Comparison of ENCODE assay signal across 10 cellular contexts in the genomic region with DNA sequence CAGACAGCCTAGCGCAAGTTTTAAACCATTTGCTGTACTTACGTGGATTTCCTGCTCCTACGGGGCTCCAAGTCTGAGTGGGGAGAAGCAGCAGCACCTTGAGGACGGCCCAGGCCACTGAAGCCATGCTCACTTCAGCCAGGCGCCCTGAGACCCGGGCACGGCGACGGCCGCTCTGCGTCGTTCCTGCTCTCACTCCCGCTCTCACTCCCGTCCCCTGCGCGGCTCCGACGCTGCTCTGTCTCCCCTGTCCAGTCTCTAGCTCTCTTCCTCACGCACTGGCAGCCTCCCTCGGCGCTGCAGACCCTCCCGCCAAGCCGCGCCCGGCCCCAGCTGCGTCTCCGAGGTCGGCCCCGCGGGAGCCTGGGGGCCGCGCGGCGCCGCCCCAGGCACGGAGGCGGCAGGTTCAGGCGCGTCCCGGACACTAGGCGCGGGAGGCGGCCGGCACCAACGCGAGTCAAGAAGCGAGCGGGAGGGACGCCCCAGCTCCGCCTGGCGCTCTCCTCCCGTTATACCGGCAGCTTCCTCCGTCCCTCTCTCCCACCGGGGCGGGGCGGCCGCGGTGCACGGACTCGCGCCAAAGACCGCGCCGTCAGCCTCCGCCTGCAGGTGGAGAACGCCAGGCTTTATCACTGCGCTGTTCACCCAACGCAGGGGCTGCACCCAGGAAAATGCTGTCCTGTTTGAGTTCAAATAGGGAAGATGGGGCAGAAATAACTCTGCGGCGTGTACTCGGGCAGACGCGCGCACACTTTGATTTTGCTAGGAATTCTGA. TPM values are rescaled to one million over a fixed set of nuclear protein-coding genes. Genes with fewer than 3 reads are reported as not detected.
A peak's percentile ranks its signal among the peaks of the same experiment; 100 is the strongest.
DNase-seq lines count a peak whose midpoint lies in the region; ATAC-seq, FAIRE-seq and TF ChIP-seq lines count a peak whose summit lies in the region.
"Not testable (repeated sequence)": the region's sequence is repeated elsewhere in the genome, so short reads cannot be mapped to it uniquely, and the experiment has no call there.
"Had no signal": no experiment of that assay in that cellular context is flagged by ENCODE, and none has a peak within 500 bp of the region (broad histone marks: within the 10 kb centered on the region; RNA-seq: fewer than 3 reads in every experiment).

A gene (minus strand): TSS at position 459 of the 775 bp plus-strand sequence. CDS start 332 bp downstream, at position 127.

- H3K4me3 ChIP-seq in MG63 (peak within 1 kb of the TSS; percentile 45), ascending aorta (peak within 1 kb of the TSS in 1 of 2 donors; percentile 70), H1 (ENCODE audit: extremely low read depth in 1 of 4, insufficient read depth in 2 of 4, low read depth in 3 of 4, low read length in 4 of 4) (peak within 1 kb of the TSS in 2 of 4 experiments; percentile 10 to 44; a peak in 3 of 8 replicates), heart left ventricle (peak within 1 kb of the TSS in 10 of 12 donors; percentile 27 to 60 (median 48)), prostate gland (peak within 1 kb of the TSS in 1 of 2 donors; percentile 34), thoracic aorta (peak within 1 kb of the TSS; percentile 65)

- not testable (repeated sequence) for H2BK15ac ChIP-seq in H1 (ENCODE audit: low read length)

- no CpG with 5 or more reads among the region's 75 CpGs for WGBS in H1 (ENCODE audit: extremely low coverage in 1 of 2, insufficient coverage in 1 of 2, insufficient read length in 1 of 2, insufficient replicate concordance in 2 of 2, low coverage in 1 of 2, low lambda C conversion rate in 2 of 2, missing lambda C conversion rate in 1 of 2), 2 experiments
- 0 to 1% (median 1%) methylated on average over 15 to 50 of the region's 75 CpGs; no CpG with 5 or more reads in 1 of the 4 donors for WGBS in heart left ventricle, 4 donors
- under 1% methylated on average over 20 of the region's 75 CpGs for WGBS in prostate gland

- H3K23me2 ChIP-seq in H1 (ENCODE audit: low read depth, low read length) = not testable (repeated sequence)

- not testable (repeated sequence) for H3K36me3 ChIP-seq in MG63; ascending aorta; H1 (ENCODE audit: control insufficient read depth in 2 of 4, insufficient read depth in 4 of 4, low read length in 3 of 4); heart left ventricle; prostate gland; thoracic aorta

- H2AFZ ChIP-seq in H1 (ENCODE audit: low read length) = not testable (repeated sequence)

- H3K27me3 ChIP-seq in MG63; ascending aorta; H1 (replicated peaks in 1 of 4; ENCODE audit: control insufficient read depth in 3 of 4, extremely low read depth in 1 of 4, insufficient read depth in 3 of 4, low read length in 3 of 4); heart left ventricle; prostate gland (replicated peaks; ENCODE audit: insufficient read depth); thoracic aorta (replicated peaks; ENCODE audit: insufficient read depth): not testable (repeated sequence)

- not testable (repeated sequence) for H2BK20ac ChIP-seq in H1 (ENCODE audit: low read length)

- not testable (repeated sequence) for TF ChIP-seq EP300 in H1 (IDR thresholded peaks at IDR 0.05; ENCODE audit: borderline replicate concordance in 1 of 2, low read depth in 2 of 2, low read length in 2 of 2)

- in situ Hi-C loops in Caki2 (cut with HindIII; ENCODE audit: low pct_unique_long_range_greater_than_20kb, low sequenced_read_pairs) = not testable (repeated sequence)

- H3K14ac ChIP-seq in H1 (ENCODE audit: insufficient read length) = not testable (repeated sequence)

- H4K91ac ChIP-seq in H1 (replicated peaks; ENCODE audit: insufficient read length, low read length) = not testable (repeated sequence)

- H4K5ac ChIP-seq in H1 (ENCODE audit: insufficient read length, low read depth, low read length) = not testable (repeated sequence)

- peak within 1 kb of the TSS; percentile 38 to 44; a peak in 3 of 4 replicates for H3K4me2 ChIP-seq in H1 (ENCODE audit: insufficient read depth in 1 of 2, low read depth in 2 of 2, low read length in 2 of 2)

- H3K18ac ChIP-seq in H1 (ENCODE audit: extremely low read depth, low read length) = not testable (repeated sequence)

- TF ChIP-seq POLR2A in H1 (IDR thresholded peaks at IDR 0.05; ENCODE audit: control extremely low read depth in 1 of 2, low read depth in 2 of 2, low read length in 2 of 2); heart left ventricle (IDR thresholded peaks at IDR 0.05); prostate gland (IDR thresholded peaks at IDR 0.05): not testable (repeated sequence)

- DNase-seq in Caki2 (ENCODE audit: low read depth) (peak; percentile 21), MG63 (peak; percentile 62), heart left ventricle (peak in 2 of 5 donors; percentile 22 to 32), lung microvascular endothelial cell (ENCODE audit: low read depth in 2 of 2) (peak; percentile 4 to 6), prostate gland (ENCODE audit: low spot score) (peak; percentile 42)
- not testable (repeated sequence) for DNase-seq in ascending aorta (ENCODE audit: low spot score in 2 of 2); H1 (ENCODE audit: low read depth in 1 of 2, low spot score in 2 of 2); thoracic aorta (ENCODE audit: low spot score)

- H2AK5ac ChIP-seq in H1 (ENCODE audit: low read depth, low read length) = not testable (repeated sequence)

- not testable (repeated sequence) for H3K9me3 ChIP-seq in MG63; ascending aorta; H1 (ENCODE audit: insufficient read depth in 2 of 2, low read depth in 1 of 2, low read length in 1 of 2); heart left ventricle; prostate gland; thoracic aorta

- POLR2A ChIA-PET in H1 (lab: Charles Lee; ENCODE audit: partially characterized antibody) = not testable (repeated sequence)

- CTCF ChIA-PET in H1 (lab: Charles Lee; ENCODE audit: partially characterized antibody) = not testable (repeated sequence)

- not testable (repeated sequence) for H4K20me1 ChIP-seq in H1 (replicated peaks in 1 of 2; ENCODE audit: control insufficient read depth in 1 of 2, insufficient read depth in 2 of 2, low read length in 2 of 2)

- intact Hi-C loops in ascending aorta (cut with DNase I); heart left ventricle (cut with DNase I); prostate gland (cut with DNase I): not testable (repeated sequence)

- not testable (repeated sequence) for TF ChIP-seq RAD21 in H1 (IDR thresholded peaks at IDR 0.05 in 1 of 2, conservative IDR thresholded peaks at IDR 0.05 in 1 of 2; ENCODE audit: low read depth in 2 of 2, low read length in 2 of 2)

- not testable (repeated sequence) for H3K56ac ChIP-seq in H1 (replicated peaks; ENCODE audit: insufficient read length, low read depth, low read length)

- ATAC-seq in heart left ventricle; thoracic aorta (ENCODE audit: insufficient number of reproducible peaks, low FRiP score, low read depth): not testable (repeated sequence)

- H3K9ac ChIP-seq in H1 (replicated peaks in 1 of 4; ENCODE audit: extremely low read depth in 1 of 4, low read depth in 3 of 4, low read length in 3 of 4) = not testable (repeated sequence)

- not testable (repeated sequence) for H3K4ac ChIP-seq in H1 (replicated peaks; ENCODE audit: insufficient read length, low read depth, low read length)

- not testable (repeated sequence) for H3K79me1 ChIP-seq in H1 (ENCODE audit: low read depth, low read length)

- not testable (repeated sequence) for H2BK12ac ChIP-seq in H1 (ENCODE audit: low read depth, low read length)

- not testable (repeated sequence) for H2BK120ac ChIP-seq in H1 (replicated peaks; ENCODE audit: low read depth, low read length)

- not testable (repeated sequence) for H4K8ac ChIP-seq in H1 (ENCODE audit: extremely low read depth, insufficient read depth, low read length)

- H3K23ac ChIP-seq in H1 (ENCODE audit: insufficient read length) = not testable (repeated sequence)

- not testable (repeated sequence) for H2BK5ac ChIP-seq in H1 (ENCODE audit: low read depth, low read length)

- not testable (repeated sequence) for TF ChIP-seq CTCF in ascending aorta (IDR thresholded peaks at IDR 0.05); H1 (IDR thresholded peaks at IDR 0.05; ENCODE audit: control extremely low read depth in 1 of 3, insufficient read depth in 1 of 3, low read depth in 1 of 3, low read length in 3 of 3); heart left ventricle (IDR thresholded peaks at IDR 0.05); prostate gland (IDR thresholded peaks at IDR 0.05); thoracic aorta (IDR thresholded peaks at IDR 0.05)

- FAIRE-seq in H1 (lab: Jason Lieb, UNC) = not testable (repeated sequence)

- H3K79me2 ChIP-seq in H1 (ENCODE audit: control insufficient read depth in 1 of 2, insufficient read depth in 2 of 2, low read length in 2 of 2) = not testable (repeated sequence)

- H3K27ac ChIP-seq in ascending aorta = peak within 1 kb of the TSS in 1 of 2 donors; percentile 69
- H3K27ac ChIP-seq in H1 (ENCODE audit: low read depth, low read length); prostate gland; thoracic aorta: not testable (repeated sequence)
- H3K27ac ChIP-seq in heart left ventricle = peak within 1 kb of the TSS in 5 of 12 donors; percentile 37 to 68 (median 64)

- not testable (repeated sequence) for H3K4me1 ChIP-seq in ascending aorta; H1 (replicated peaks in 1 of 4; ENCODE audit: control insufficient read depth in 3 of 4, insufficient read depth in 4 of 4, low read length in 3 of 4); heart left ventricle; prostate gland (replicated peaks); thoracic aorta (ENCODE audit: control insufficient read depth in 1 of 2, low read depth in 2 of 2)

RNA-seq across cellular contexts. Expression of the gene that starts here (rescaled TPM):
- total RNA-seq in Caki2 (2014; rRNA removed; shearing (Covaris generic); ENCODE audit: low replicate concordance) = 10.6 and 12.6 TPM in 2 replicates
- total RNA-seq in MG63 (2014; rRNA removed; shearing (Covaris generic); ENCODE audit: low replicate concordance) = 12.2 and 15.7 TPM in 2 replicates
- total RNA-seq in ascending aorta (47.1 TPM), heart left ventricle (10 to 100 TPM in 3 of 9 donors, 1 to 10 TPM in 6; 2.3 to 13.6 (median 8.7) TPM), lung microvascular endothelial cell (58.0 and 90.7 TPM in 2 replicates), prostate gland (10 to 100 TPM in 1 of 2 donors, 1 to 10 TPM in 1; 5.0 to 22.0 TPM), thoracic aorta (10 to 100 TPM; 30.2 to 94.8 TPM)
- 2.2 and 2.9 TPM in 2 replicates for total RNA-seq in H1 (2021; fragmentation: NEBNext Ultra II Directional; extraction: Animal tissue kit (Norgen Biotek cat#: 25700))
- polyA plus RNA-seq in H1 (2011; rRNA removed) (1.1 and 1.3 TPM in 2 replicates), heart left ventricle (1 to 10 TPM; 3.4 to 4.7 TPM)
- polyA plus RNA-seq in H1 (2011; cell fraction: cytosol; rRNA removed) = 1.9 TPM
- 2.1 TPM for polyA plus RNA-seq in H1 (2011; cell fraction: nucleus; rRNA removed)
- polyA plus RNA-seq in H1 (2012, experiment 1 of 2) = 1.4 to 1.6 TPM (median 1.5 TPM) in 4 replicates
- polyA plus RNA-seq in H1 (2012, experiment 2 of 2) = 0.81 TPM
- polyA plus RNA-seq in H1 (2013, experiment 1 of 2) = 0.99 TPM
- polyA plus RNA-seq in H1 (2013, experiment 2 of 2) = 0.94 TPM
- polyA minus RNA-seq in H1 (2011; rRNA and poly(A)+ RNA removed) = 2.1 and 3.2 TPM in 2 replicates
- 0.81 TPM for polyA minus RNA-seq in H1 (2011; cell fraction: cytosol; rRNA and poly(A)+ RNA removed)
- polyA minus RNA-seq in H1 (2011; cell fraction: nucleus; rRNA and poly(A)+ RNA removed) = 5.1 TPM
- total RNA-seq: activated naive CD4-positive, alpha-beta T cell treated with anti-CD3 and anti-CD28 coated beads, Interleukin-2, amount 50 U/mL, for 72 hours; CD8-positive, alpha-beta memory T cell had no signal
- polyA plus RNA-seq: CD8-positive, alpha-beta memory T cell had no signal
